Comparison of ENCODE assay signal across 16 cellular contexts in the genomic region with DNA sequence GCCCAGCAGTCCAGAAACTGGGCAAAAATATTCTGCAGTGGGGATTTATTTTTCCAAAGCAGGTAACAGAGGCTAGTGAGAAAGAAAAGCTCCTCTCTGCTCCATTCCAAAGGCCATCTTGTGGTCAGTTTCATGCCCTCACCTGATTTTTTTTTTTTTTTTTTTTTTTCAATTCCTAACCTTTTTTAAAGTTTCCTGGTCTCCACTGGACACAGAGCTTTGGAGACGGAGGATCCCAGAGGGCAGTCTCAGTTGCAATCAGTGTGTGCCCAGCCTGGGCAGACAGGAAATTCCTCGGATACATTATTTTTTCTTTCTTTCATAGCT.
DNase-seq lines count a peak whose midpoint lies in the region; ATAC-seq, FAIRE-seq and TF ChIP-seq lines count a peak whose summit lies in the region.
"Had no signal": no experiment of that assay in that cellular context is flagged by ENCODE, and none has a peak within 500 bp of the region (broad histone marks: within the 10 kb centered on the region; RNA-seq: fewer than 3 reads in every experiment).

No MANE protein-coding gene starts in this region.

- H3K23ac ChIP-seq in mesendoderm (ENCODE audit: low read length): no peak overlapping the region

- no peak overlapping the region for H3K27ac Mint-ChIP-seq in HFFc6
- H3K27ac Mint-ChIP-seq: natural killer cell treated with Interleukin-12 subunit alpha and Interleukin-12 subunit beta and Interleukin-15 and Interleukin-18, amount 100 ng/mL, for 72 hours had no signal

- no peak overlapping the region for H2BK15ac ChIP-seq in mesendoderm (replicated peaks; ENCODE audit: low read depth)

- H2BK5ac ChIP-seq in mesendoderm (ENCODE audit: low read length): no peak overlapping the region

- no peak overlapping the region for H3K4ac ChIP-seq in mesendoderm (ENCODE audit: low read depth, low read length)

- no CpG with 5 or more reads among the region's 2 CpGs for WGBS in mesendoderm (ENCODE audit: extremely low coverage, insufficient coverage, low lambda C conversion rate)

- no peaks in the 10 kb centered on the region for H3K9me3 ChIP-seq in colonic mucosa
- H3K9me3 ChIP-seq: esophagus squamous epithelium had no signal

- no peak overlapping the region for H4K8ac ChIP-seq in mesendoderm (ENCODE audit: low read depth, low read length)

- no peak overlapping the region for H3K4me2 ChIP-seq in mesendoderm (ENCODE audit: low read length)

- no peak overlapping the region for H2BK120ac ChIP-seq in mesendoderm (ENCODE audit: low read depth, low read length)

- no peaks in the 10 kb centered on the region for H3K79me2 ChIP-seq in mesendoderm (ENCODE audit: control insufficient read depth, insufficient read depth, low read length)

- H3K18ac ChIP-seq in mesendoderm (ENCODE audit: low read length): no peak overlapping the region

- H3K4me3 ChIP-seq in colonic mucosa (no peak overlapping the region), mesendoderm (ENCODE audit: low read length) (no peak overlapping the region)
- H3K4me3 ChIP-seq: esophagus squamous epithelium had no signal

- H3K4me3 Mint-ChIP-seq in HFFc6: no peak overlapping the region
- H3K4me3 Mint-ChIP-seq: CD4-positive, CD25-positive, alpha-beta regulatory T cell; natural killer cell treated with Interleukin-12 subunit alpha and Interleukin-12 subunit beta and Interleukin-15 and Interleukin-18, amount 100 ng/mL, for 72 hours had no signal

- peaks cover 19% of the 10 kb centered on the region for H3K36me3 Mint-ChIP-seq in HFFc6 (ENCODE audit: low read depth)

- intact Hi-C loops in colonic mucosa (cut with DNase I): no loop called here

- H3K27me3 Mint-ChIP-seq in HFFc6 (ENCODE audit: insufficient read depth): peaks cover 2% of the 10 kb centered on the region; the same call in 1 of the 2 replicates
- H3K27me3 Mint-ChIP-seq: natural killer cell treated with Interleukin-12 subunit alpha and Interleukin-12 subunit beta and Interleukin-15 and Interleukin-18, amount 100 ng/mL, for 72 hours had no signal

- H3K27ac ChIP-seq in colonic mucosa: no peak overlapping the region
- no peak overlapping the region for H3K27ac ChIP-seq in mesendoderm (ENCODE audit: low read depth, low read length)
- H3K27ac ChIP-seq: esophagus squamous epithelium had no signal

- no peak for TF ChIP-seq POLR2A in H54 (IDR thresholded peaks at IDR 0.05; ENCODE audit: low read depth, low read length)

- DNase-seq in ACHN: peak; percentile 22
- DNase-seq in HFFc6: no peak
- no peak for DNase-seq in colonic mucosa
- peak; percentile 26 for DNase-seq in mesendoderm
- no peak for DNase-seq in AG08395 (ENCODE audit: low spot score)
- no peak for DNase-seq in H54 (ENCODE audit: insufficient read length, low spot score)
- DNase-seq: amygdala; CD4-positive, CD25-positive, alpha-beta regulatory T cell; esophagus squamous epithelium; islet precursor cell; NCI-H1092 treated with DMSO at 0.1 percent for 48 hours; NCI-H510A had no signal

- in situ Hi-C loops in ACHN (cut with HindIII; ENCODE audit: low pct_ligation_motif_present, low pct_unique_long_range_greater_than_20kb, low sequenced_read_pairs): no loop called here

- H3K27me3 ChIP-seq in colonic mucosa (no peaks in the 10 kb centered on the region), mesendoderm (ENCODE audit: insufficient read depth, low read length, poor library complexity) (no peaks in the 10 kb centered on the region)
- H3K27me3 ChIP-seq: esophagus squamous epithelium had no signal

- TF ChIP-seq CTCF in HFFc6 (IDR thresholded peaks at IDR 0.05): peak; percentile 59
- peak; percentile 14 for TF ChIP-seq CTCF in colonic mucosa (IDR thresholded peaks at IDR 0.05)

- no peaks in the 10 kb centered on the region for H3K4me1 Mint-ChIP-seq in HFFc6 (ENCODE audit: low read depth)

- H3K9me3 Mint-ChIP-seq in HFFc6: no peaks in the 10 kb centered on the region

- H3K36me3 ChIP-seq in colonic mucosa: peaks cover 3% of the 10 kb centered on the region
- H3K36me3 ChIP-seq in mesendoderm (ENCODE audit: control insufficient read depth, insufficient read depth, low read length): no peaks in the 10 kb centered on the region

- FAIRE-seq in H54 (lab: Jason Lieb, UNC): no peak
- FAIRE-seq: urothelium cell line had no signal

- H3K79me1 ChIP-seq in mesendoderm (ENCODE audit: low read length): no peaks in the 10 kb centered on the region

- no peak overlapping the region for H3K56ac ChIP-seq in mesendoderm (ENCODE audit: low read length)

- ATAC-seq in GM19463 (IDR thresholded peaks at IDR 0.05; ENCODE audit: unreplicated experiment): no peak
- no peak for ATAC-seq in GM21367 (IDR thresholded peaks at IDR 0.05; ENCODE audit: unreplicated experiment)
- ATAC-seq: natural killer cell treated with Interleukin-12 subunit alpha and Interleukin-12 subunit beta and Interleukin-15 and Interleukin-18, amount 100 ng/mL, for 72 hours had no signal

- no peak overlapping the region for H4K5ac ChIP-seq in mesendoderm (ENCODE audit: low read length)

- no peak overlapping the region for H3K9ac ChIP-seq in colonic mucosa (ENCODE audit: low read depth in 2 of 2, low read length in 2 of 2)
- H3K9ac ChIP-seq in mesendoderm (ENCODE audit: low read length): no peak overlapping the region

- H3K4me1 ChIP-seq in colonic mucosa (no peaks in the 10 kb centered on the region), mesendoderm (ENCODE audit: control insufficient read depth, low read depth, low read length) (no peaks in the 10 kb centered on the region)

- H2AK5ac ChIP-seq in mesendoderm (ENCODE audit: low read length): no peak overlapping the region

Comparison
In these comparisons a context has a peak if more than half of its experiments do, and no peak if none do; other contexts are left out.
1. DNase-seq: peak in ACHN (single experiment) and mesendoderm (single experiment); none in HFFc6 (single experiment), colonic mucosa (single experiment), AG08395 (single experiment) and H54 (single experiment).